28 cellular contexts compared by ENCODE assay signal in the genomic region with DNA sequence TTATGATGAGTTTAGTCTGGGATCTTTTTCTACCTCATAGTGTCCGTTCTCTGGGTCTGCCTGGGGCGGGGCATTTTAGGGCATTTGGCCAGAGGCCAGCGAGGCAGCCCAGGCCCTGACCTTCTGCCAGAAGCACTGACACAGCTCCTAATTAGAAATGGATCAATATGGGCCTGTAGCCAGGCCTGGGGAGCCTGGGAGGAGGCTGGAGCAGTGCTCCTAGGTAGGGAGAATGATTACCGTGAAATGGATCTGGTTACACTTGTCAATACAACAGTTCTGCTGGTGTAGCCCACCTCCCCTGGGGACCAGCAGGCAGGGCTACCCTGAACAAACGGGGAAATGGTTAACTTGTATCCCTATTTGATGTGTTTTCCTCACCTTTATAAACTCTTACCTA. TPM values are rescaled to one million over a fixed set of nuclear protein-coding genes. Genes with fewer than 3 reads are reported as not detected.
DNase-seq lines count a peak whose midpoint lies in the region; ATAC-seq, FAIRE-seq and TF ChIP-seq lines count a peak whose summit lies in the region.
"Had no signal": no experiment of that assay in that cellular context is flagged by ENCODE, and none has a peak within 500 bp of the region (broad histone marks: within the 10 kb centered on the region; RNA-seq: fewer than 3 reads in every experiment).

No MANE protein-coding gene starts in this region.

- TF ChIP-seq CTCF in BE2C (IDR thresholded peaks at IDR 0.05; ENCODE audit: low read depth, low read length) (no peak), WTC11 (IDR thresholded peaks at IDR 0.05) (no peak), HepG2 (CRISPR knock-in tag; IDR thresholded peaks at IDR 0.05) (no peak)

- no peak for TF ChIP-seq RAD21 in HepG2 (CRISPR knock-in tag; IDR thresholded peaks at IDR 0.05)

- no peak overlapping the region for H3K27ac ChIP-seq in HepG2 (ENCODE audit: extremely low read length, insufficient read depth, low read length)
- H3K27ac ChIP-seq: esophagus muscularis mucosa, gastrocnemius medialis, parathyroid adenoma, PC-9, SJCRH30, WERI-Rb-1 had no signal

- TF ChIP-seq EP300 in HepG2 (IDR thresholded peaks at IDR 0.05; ENCODE audit: low read depth in 2 of 2, low read length in 2 of 2) (no peak), HepG2 (CRISPR knock-in tag; IDR thresholded peaks at IDR 0.05; ENCODE audit: borderline replicate concordance) (no peak)

- no peak for FAIRE-seq in HepG2 (lab: Jason Lieb, UNC)
- FAIRE-seq: GM12878, GM19239, H54 had no signal

- no peak overlapping the region for H3K4me3 Mint-ChIP-seq in WTC11
- H3K4me3 Mint-ChIP-seq: CD14-positive monocyte had no signal

- H3K79me2 ChIP-seq in HepG2 (ENCODE audit: insufficient read depth, low read length), result peaks cover 95% of the 10 kb centered on the region

- peaks cover 5% of the 10 kb centered on the region for H3K36me3 Mint-ChIP-seq in WTC11
- H3K36me3 Mint-ChIP-seq: naive B cell had no signal

- H3K27me3 ChIP-seq in BE2C (no peaks in the 10 kb centered on the region), HepG2 (ENCODE audit: control insufficient read depth in 1 of 2, insufficient read depth in 2 of 2, low read length in 2 of 2) (no peaks in the 10 kb centered on the region)
- H3K27me3 ChIP-seq: esophagus muscularis mucosa, gastrocnemius medialis, SJCRH30 had no signal

- no peak overlapping the region for H2AFZ ChIP-seq in HepG2 (ENCODE audit: low read length)
- H2AFZ ChIP-seq: parathyroid adenoma, PC-9 had no signal

- H3K4me1 ChIP-seq in BE2C (peaks cover 15% of the 10 kb centered on the region), HepG2 (ENCODE audit: insufficient read depth, low read length) (peaks cover 68% of the 10 kb centered on the region)

- ATAC-seq in WTC11 (peak; percentile 25; the same call in 1 of the 2 replicates), HepG2 (peak; percentile 58), HG02973 (IDR thresholded peaks at IDR 0.05; ENCODE audit: unreplicated experiment) (no peak), GM19395 (IDR thresholded peaks at IDR 0.05; ENCODE audit: unreplicated experiment) (no peak)
- ATAC-seq: gastrocnemius medialis, GM12878, sciatic nerve had no signal

- no peak for TF ChIP-seq POLR2A in HepG2 (IDR thresholded peaks at IDR 0.05; ENCODE audit: insufficient read depth in 1 of 2, low read depth in 2 of 2, low read length in 2 of 2)

- H4K20me1 ChIP-seq in HepG2 (ENCODE audit: insufficient read depth, low read length), result peaks cover 57% of the 10 kb centered on the region

- no peak overlapping the region for H3K4me3 ChIP-seq in BE2C (ENCODE audit: low read depth, low read length)
- H3K4me3 ChIP-seq in HepG2 (replicated peaks in 1 of 3; ENCODE audit: insufficient read depth in 1 of 3, low read depth in 2 of 3, low read length in 3 of 3), result no peak overlapping the region
- H3K4me3 ChIP-seq: esophagus muscularis mucosa, gastrocnemius medialis, GM12878, PC-9, SJCRH30 had no signal

- no peak overlapping the region for H3K4me2 ChIP-seq in HepG2 (ENCODE audit: low read depth, low read length)
- H3K4me2 ChIP-seq: PC-9 had no signal

- in situ Hi-C loops in HepG2 (cut with HindIII; ENCODE audit: extremely low pct_ligation_motif_present, low pct_unique_long_range_greater_than_20kb), result no loop called here

- H3K9me3 Mint-ChIP-seq in WTC11, result peaks cover 6% of the 10 kb centered on the region
- H3K9me3 Mint-ChIP-seq: CD14-positive monocyte, naive B cell had no signal

- no peaks in the 10 kb centered on the region for H3K9me3 ChIP-seq in BE2C
- 0 out of 2 replicates have a peak, but pooled peaks cover 4% of the 10 kb centered on the region for H3K9me3 ChIP-seq in HepG2 (ENCODE audit: low read length)
- H3K9me3 ChIP-seq: esophagus muscularis mucosa, gastrocnemius medialis, SJCRH30 had no signal

- WGBS in HepG2 (ENCODE audit: low lambda C conversion rate), result 57% methylated on average over 5 of the region's 5 CpGs

- CTCF ChIA-PET in WTC11 (lab: Charles Lee) (interaction anchor here (0.6 to 1.5 kb wide), 3 partner anchors 9 to 154 kb away, joined by 3 to 4 read pairs (median 4); no protein-coding TSS in a partner anchor), HepG2 (lab: Yijun Ruan, JAX; ENCODE audit: low intra/inter-chr PET ratio, low total read pairs) (no interaction called here)

- H3K4me1 Mint-ChIP-seq in WTC11, result peaks cover 74% of the 10 kb centered on the region

- peak; percentile 38 for DNase-seq in BE2C
- peak; percentile 60 for DNase-seq in HuH-7.5 (ENCODE audit: low spot score)
- DNase-seq in WTC11 (ENCODE audit: low spot score), result no peak
- DNase-seq in HepG2 (ENCODE audit: low spot score), result no peak
- no peak for DNase-seq in cerebellum (ENCODE audit: low spot score)
- no peak for DNase-seq in mucosa of gallbladder (ENCODE audit: low spot score)
- DNase-seq: ACHN; activated CD4-positive, alpha-beta T cell treated with anti-CD3 and anti-CD28 coated beads, Interleukin-2, amount 50 U/mL, for 4 hours; activated gamma-delta T cell treated with Interleukin-2 at 50 U/mL for 16 hours; activated T-cell treated with anti-CD3 and anti-CD28 coated beads for 4 hours; caudate nucleus; DMS53; gastrocnemius medialis; mesenchymal stem cell; naive B cell; NCI-H82; PC-9; SJCRH30; WERI-Rb-1 had no signal

- intact Hi-C loops in HepG2 (cut with micrococcal nuclease; ENCODE audit: unreplicated experiment), result no loop called here

- H3K27me3 Mint-ChIP-seq in WTC11 (ENCODE audit: low read depth), result no peaks in the 10 kb centered on the region
- H3K27me3 Mint-ChIP-seq: naive B cell had no signal

- H3K27ac Mint-ChIP-seq in WTC11, result no peak overlapping the region

- H3K9ac ChIP-seq in HepG2 (ENCODE audit: insufficient read depth, low read depth, low read length), result no peak overlapping the region
- H3K9ac ChIP-seq: parathyroid adenoma had no signal

- no TSS peak for BruUV-seq in HepG2 (replicated peaks; lab: Mats Ljungman, UMichigan)

- no peaks in the 10 kb centered on the region for H3K36me3 ChIP-seq in BE2C
- peaks cover 4 to 14% of the 10 kb centered on the region in 2 experiments; a peak in 4 of 5 replicates for H3K36me3 ChIP-seq in HepG2 (replicated peaks in 1 of 2; ENCODE audit: control insufficient read depth in 1 of 2, insufficient read depth in 2 of 2, low read length in 2 of 2)
- H3K36me3 ChIP-seq: esophagus muscularis mucosa, gastrocnemius medialis, WERI-Rb-1 had no signal

- POLR2A ChIA-PET in WTC11 (lab: Charles Lee) (no interaction called here), HepG2 (lab: Yijun Ruan, JAX) (interaction anchor here (0.9 to 1.8 kb wide), 4 partner anchors 8 to 24 kb away, joined by 3 to 15 read pairs (median 6); partner anchors contain the start of gene RALY)

TF ChIP-seq in WTC11, 78 proteins besides CTCF, POLR2A, EP300 and RAD21 (continues in another document):
- TF ChIP-seq, protein P1, sequence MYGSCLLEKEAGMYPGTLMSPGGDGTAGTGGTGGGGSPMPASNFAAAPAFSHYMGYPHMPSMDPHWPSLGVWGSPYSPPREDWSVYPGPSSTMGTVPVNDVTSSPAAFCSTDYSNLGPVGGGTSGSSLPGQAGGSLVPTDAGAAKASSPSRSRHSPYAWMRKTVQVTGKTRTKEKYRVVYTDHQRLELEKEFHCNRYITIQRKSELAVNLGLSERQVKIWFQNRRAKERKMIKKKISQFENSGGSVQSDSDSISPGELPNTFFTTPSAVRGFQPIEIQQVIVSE (CRISPR knock-in tag; IDR thresholded peaks at IDR 0.05; ENCODE audit: borderline replicate concordance), result no peak
- TF ChIP-seq ZNF396 (CRISPR knock-in tag; IDR thresholded peaks at IDR 0.05; ENCODE audit: borderline replicate concordance) (no peak), NFATC4 (CRISPR knock-in tag; IDR thresholded peaks at IDR 0.05) (no peak)

TF ChIP-seq in HepG2, 621 proteins besides CTCF, POLR2A, EP300 and RAD21 (continues in another document):
- no peak for TF ChIP-seq REL (CRISPR knock-in tag; conservative IDR thresholded peaks at IDR 0.05)
- TF ChIP-seq KLF16 (CRISPR knock-in tag; IDR thresholded peaks at IDR 0.05), result no peak
- no peak for TF ChIP-seq GFI1 (CRISPR knock-in tag; IDR thresholded peaks at IDR 0.05; ENCODE audit: borderline replicate concordance)
- TF ChIP-seq ZFP41 (CRISPR knock-in tag; IDR thresholded peaks at IDR 0.05; ENCODE audit: borderline replicate concordance), result no peak
- TF ChIP-seq, protein P2, sequence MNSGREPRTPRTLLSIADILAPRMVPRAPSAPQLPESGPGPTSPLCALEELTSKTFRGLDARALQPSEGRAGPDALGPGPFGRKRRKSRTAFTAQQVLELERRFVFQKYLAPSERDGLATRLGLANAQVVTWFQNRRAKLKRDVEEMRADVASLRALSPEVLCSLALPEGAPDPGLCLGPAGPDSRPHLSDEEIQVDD (CRISPR knock-in tag; IDR thresholded peaks at IDR 0.05; ENCODE audit: borderline replicate concordance), result no peak
- no peak for TF ChIP-seq MZF1 (CRISPR knock-in tag; IDR thresholded peaks at IDR 0.05; ENCODE audit: borderline replicate concordance)
- TF ChIP-seq GABPA (IDR thresholded peaks at IDR 0.05; ENCODE audit: low read depth, low read length), result no peak
- no peak for TF ChIP-seq GABPA (CRISPR knock-in tag; IDR thresholded peaks at IDR 0.05; ENCODE audit: low read depth)

RNA-seq across cellular contexts. Expression of gene RALY, which starts 23.0 kb away (rescaled TPM):
- polyA plus RNA-seq in BE2C (2012; ENCODE audit: insufficient read depth, insufficient read length, low read depth), result 150 TPM
- total RNA-seq in WTC11 (2021) (157 to 164 TPM (median 157 TPM) in 3 replicates), HepG2 (2016; rRNA removed; fragmentation: Illumina TruSeq; extraction: Trizol) (186 and 213 TPM in 2 replicates), cerebellum (55.8 TPM), mucosa of gallbladder (116 TPM)
- total RNA-seq in HepG2 (2016; cell fraction: cytosol; rRNA removed; fragmentation: Illumina TruSeq; extraction: Trizol; ENCODE audit: low read depth), result 149 TPM in 2 replicates
- total RNA-seq in HepG2 (2016; cell fraction: insoluble cytoplasmic fraction; rRNA removed; fragmentation: Illumina TruSeq; extraction: Trizol), result 189 and 205 TPM in 2 replicates
- total RNA-seq in HepG2 (2016; cell fraction: membrane; rRNA removed; fragmentation: Illumina TruSeq; extraction: Trizol), result 212 and 253 TPM in 2 replicates
- total RNA-seq in HepG2 (2016; cell fraction: nucleus; rRNA removed; fragmentation: Illumina TruSeq; extraction: Trizol), result 108 and 117 TPM in 2 replicates
- 178 and 179 TPM in 2 replicates for polyA plus RNA-seq in HepG2 (2011; rRNA removed)
- polyA plus RNA-seq in HepG2 (2011; cell fraction: cytosol; rRNA removed), result 154 and 230 TPM in 2 replicates
- polyA plus RNA-seq in HepG2 (2011; cell fraction: nucleus; rRNA removed), result 90.5 and 93.6 TPM in 2 replicates
- 139 and 151 TPM in 2 replicates for polyA plus RNA-seq in HepG2 (2012)
- polyA plus RNA-seq in HepG2 (2016; cell fraction: cytosol; fragmentation: Illumina TruSeq; extraction: Trizol; ENCODE audit: low read depth), result 205 and 264 TPM in 2 replicates
- polyA plus RNA-seq in HepG2 (2016; cell fraction: insoluble cytoplasmic fraction; fragmentation: Illumina TruSeq; extraction: Trizol; ENCODE audit: low read depth), result 400 and 432 TPM in 2 replicates
- polyA plus RNA-seq in HepG2 (2016; cell fraction: membrane; fragmentation: Illumina TruSeq; extraction: Trizol; ENCODE audit: low read depth), result 287 and 342 TPM in 2 replicates
- 252 and 257 TPM in 2 replicates for polyA plus RNA-seq in HepG2 (2016; cell fraction: nucleus; fragmentation: Illumina TruSeq; extraction: Trizol; ENCODE audit: insufficient read depth, low read depth)
- 148 and 200 TPM in 2 replicates for polyA minus RNA-seq in HepG2 (2011; rRNA and poly(A)+ RNA removed; ENCODE audit: low replicate concordance)
- polyA minus RNA-seq in HepG2 (2011; cell fraction: cytosol; rRNA and poly(A)+ RNA removed), result 99.8 and 102 TPM in 2 replicates
- 75.0 and 76.2 TPM in 2 replicates for polyA minus RNA-seq in HepG2 (2011; cell fraction: nucleus; rRNA and poly(A)+ RNA removed)

Comparison
In these comparisons a context has a peak if more than half of its experiments do, and no peak if none do; other contexts are left out.
1. DNase-seq: peak in BE2C (single experiment) and HuH-7.5 (single experiment); none in WTC11 (single experiment), HepG2 (single experiment), cerebellum (single experiment) and mucosa of gallbladder (single experiment).
2. ATAC-seq: peak in WTC11 (single experiment) and HepG2 (single experiment); none in HG02973 (single experiment) and GM19395 (single experiment).